In genomic region chr19:19211499-19212432, GRCh38 we compare ENCODE assay signal across 17 cellular contexts. TPM values are rescaled to one million over a fixed set of nuclear protein-coding genes. Genes with fewer than 3 reads are reported as not detected.
A peak's percentile ranks its signal among the peaks of the same experiment; 100 is the strongest.
DNase-seq lines count a peak whose midpoint lies in the region; ATAC-seq, FAIRE-seq and TF ChIP-seq lines count a peak whose summit lies in the region.
"Had no signal": no experiment of that assay in that cellular context is flagged by ENCODE, and none has a peak within 500 bp of the region (broad histone marks: within the 10 kb centered on the region; RNA-seq: fewer than 3 reads in every experiment).

NCAN (plus strand) TSS chr19:19211958; CDS start chr19:19216954, 4,996 bp downstream.

- no peak for TF ChIP-seq CTCF in WTC11 (IDR thresholded peaks at IDR 0.05)

- H3K9ac ChIP-seq in HUES6 (ENCODE audit: low read length) = no peak within 1 kb of the TSS
- peak within 1 kb of the TSS; percentile 27; the same call in 1 of the 2 replicates for H3K9ac ChIP-seq in iPS-20b (ENCODE audit: low read depth, low read length)
- H3K9ac ChIP-seq: GM23248 had no signal

- H3K27ac Mint-ChIP-seq in WTC11 = no peak within 1 kb of the TSS
- H3K27ac Mint-ChIP-seq in activated T-cell treated with anti-CD3 and anti-CD28 coated beads, Interleukin-2, amount 50 U/mL, for 72 hours = no peak within 1 kb of the TSS
- H3K27ac Mint-ChIP-seq: B cell had no signal

- peak within 1 kb of the TSS; percentile 70 for H3K4me3 Mint-ChIP-seq in WTC11
- H3K4me3 Mint-ChIP-seq in activated T-cell treated with anti-CD3 and anti-CD28 coated beads, Interleukin-2, amount 50 U/mL, for 72 hours = no peak within 1 kb of the TSS
- H3K4me3 Mint-ChIP-seq: B cell had no signal

- peaks cover 14% of the 10 kb centered on the region for H3K4me1 Mint-ChIP-seq in WTC11
- H3K4me1 Mint-ChIP-seq in activated T-cell treated with anti-CD3 and anti-CD28 coated beads, Interleukin-2, amount 50 U/mL, for 72 hours (ENCODE audit: low read depth) = peaks cover 24% of the 10 kb centered on the region

- no peaks in the 10 kb centered on the region for H3K36me3 Mint-ChIP-seq in WTC11
- H3K36me3 Mint-ChIP-seq in activated T-cell treated with anti-CD3 and anti-CD28 coated beads, Interleukin-2, amount 50 U/mL, for 72 hours (ENCODE audit: insufficient read depth in 2 of 2) = no peaks in the 10 kb centered on the region

- H3K36me3 ChIP-seq in HUES6 (ENCODE audit: control insufficient read depth, insufficient read depth, low read length) = no peaks in the 10 kb centered on the region
- H3K36me3 ChIP-seq in iPS-20b (ENCODE audit: insufficient read depth, low read depth, low read length) = no peaks in the 10 kb centered on the region
- H3K36me3 ChIP-seq: gastroesophageal sphincter, left lung had no signal

- H3K4me3 ChIP-seq in HUES6 (ENCODE audit: low read depth, low read length) (peak within 1 kb of the TSS; percentile 71), iPS-20b (ENCODE audit: low read length) (peak within 1 kb of the TSS; percentile 73)
- H3K4me3 ChIP-seq: gastroesophageal sphincter, GM23248, left lung had no signal

- peaks cover 85% of the 10 kb centered on the region for H3K27me3 Mint-ChIP-seq in WTC11 (ENCODE audit: low read depth)
- peaks cover 45% of the 10 kb centered on the region for H3K27me3 Mint-ChIP-seq in activated T-cell treated with anti-CD3 and anti-CD28 coated beads, Interleukin-2, amount 50 U/mL, for 72 hours (ENCODE audit: low read depth)

- H3K4me1 ChIP-seq in HUES6 (ENCODE audit: control insufficient read depth, insufficient read depth, low read length) (0 out of 2 replicates have a peak, but pooled peaks cover 7% of the 10 kb centered on the region), iPS-20b (ENCODE audit: insufficient read depth, low read length) (no peaks in the 10 kb centered on the region)
- H3K4me1 ChIP-seq: gastroesophageal sphincter, left lung had no signal

- peak; percentile 80 for ATAC-seq in WTC11
- ATAC-seq in activated T-cell treated with anti-CD3 and anti-CD28 coated beads, Interleukin-2, amount 50 U/mL, for 72 hours (replicated peaks in 1 of 2) = no peak
- no peak for ATAC-seq in HG02610 (IDR thresholded peaks at IDR 0.05; ENCODE audit: unreplicated experiment)
- ATAC-seq in HG02852 (IDR thresholded peaks at IDR 0.05; ENCODE audit: unreplicated experiment) = no peak
- ATAC-seq: gastroesophageal sphincter, left lung had no signal

- H3K27me3 ChIP-seq in HUES6 (ENCODE audit: control insufficient read depth, insufficient read depth, low read length) (peaks cover 88% of the 10 kb centered on the region), iPS-20b (ENCODE audit: insufficient read depth, low read length) (peaks cover 84% of the 10 kb centered on the region)

- FAIRE-seq in urothelium cell line (lab: Jason Lieb, UNC) = no peak
- FAIRE-seq: G401.6 had no signal

- no peak within 1 kb of the TSS for H3K27ac ChIP-seq in HUES6 (ENCODE audit: low read depth, low read length)
- H3K27ac ChIP-seq in iPS-20b (ENCODE audit: low read length) = no peak within 1 kb of the TSS
- H3K27ac ChIP-seq: gastroesophageal sphincter, GM23248, left lung had no signal

- CTCF ChIA-PET in WTC11 (lab: Charles Lee) = interaction anchor here (0.7 to 1.5 kb wide), 4 partner anchors 9 to 96 kb away, joined by 3 to 5 read pairs (median 4); partner anchors contain the start of gene NR2C2AP

- POLR2A ChIA-PET in WTC11 (lab: Charles Lee) = interaction anchor here (0.9 kb wide), 1 partner anchor 86 kb away, joined by 3 read pairs; no protein-coding TSS in a partner anchor

- DNase-seq in COR-L47 (lab: John Stamatoyannopoulos, UW) = peak; percentile 8
- peak; percentile 65 for DNase-seq in WTC11 (ENCODE audit: low spot score)
- no peak for DNase-seq in activated T-cell treated with anti-CD3 and anti-CD28 coated beads, Interleukin-2, amount 50 U/mL, for 72 hours
- no peak for DNase-seq in urothelium cell line (ENCODE audit: low spot score)
- DNase-seq: activated CD4-positive, alpha-beta T cell treated with anti-CD3 and anti-CD28 coated beads, Interleukin-2, amount 50 U/mL, for 48 hours; GM23248; stimulated activated naive CD4-positive, alpha-beta T cell; T1000 had no signal

- H3K9me3 ChIP-seq in HUES6 (ENCODE audit: control insufficient read depth, insufficient read depth, low read depth, low read length) = no peaks in the 10 kb centered on the region
- no peaks in the 10 kb centered on the region for H3K9me3 ChIP-seq in iPS-20b (ENCODE audit: insufficient read depth, low read depth, low read length)
- H3K9me3 ChIP-seq: left lung had no signal

- peaks cover 7% of the 10 kb centered on the region; the same call in 1 of the 2 replicates for H3K9me3 Mint-ChIP-seq in WTC11
- peaks cover 0 to 6% of the 10 kb centered on the region in 2 donors for H3K9me3 Mint-ChIP-seq in activated T-cell treated with anti-CD3 and anti-CD28 coated beads, Interleukin-2, amount 50 U/mL, for 72 hours

TF ChIP-seq in WTC11, 78 proteins besides CTCF, POLR2A, EP300 and RAD21 (continues in another document):
- TF ChIP-seq, protein P1, sequence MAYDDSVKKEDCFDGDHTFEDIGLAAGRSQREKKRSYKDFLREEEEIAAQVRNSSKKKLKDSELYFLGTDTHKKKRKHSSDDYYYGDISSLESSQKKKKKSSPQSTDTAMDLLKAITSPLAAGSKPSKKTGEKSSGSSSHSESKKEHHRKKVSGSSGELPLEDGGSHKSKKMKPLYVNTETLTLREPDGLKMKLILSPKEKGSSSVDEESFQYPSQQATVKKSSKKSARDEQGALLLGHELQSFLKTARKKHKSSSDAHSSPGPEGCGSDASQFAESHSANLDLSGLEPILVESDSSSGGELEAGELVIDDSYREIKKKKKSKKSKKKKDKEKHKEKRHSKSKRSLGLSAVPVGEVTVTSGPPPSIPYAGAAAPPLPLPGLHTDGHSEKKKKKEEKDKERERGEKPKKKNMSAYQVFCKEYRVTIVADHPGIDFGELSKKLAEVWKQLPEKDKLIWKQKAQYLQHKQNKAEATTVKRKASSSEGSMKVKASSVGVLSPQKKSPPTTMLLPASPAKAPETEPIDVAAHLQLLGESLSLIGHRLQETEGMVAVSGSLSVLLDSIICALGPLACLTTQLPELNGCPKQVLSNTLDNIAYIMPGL (CRISPR knock-in tag; IDR thresholded peaks at IDR 0.05) = 0 out of 2 replicates have a peak, but pooled peaks have one; percentile 21
- TF ChIP-seq ESRRA (CRISPR knock-in tag; IDR thresholded peaks at IDR 0.05; ENCODE audit: borderline replicate concordance) = peak; percentile 92; the same call in 1 of the 2 replicates
- no peak for TF ChIP-seq CREB1 (CRISPR knock-in tag; IDR thresholded peaks at IDR 0.05)
- TF ChIP-seq, protein P2, sequence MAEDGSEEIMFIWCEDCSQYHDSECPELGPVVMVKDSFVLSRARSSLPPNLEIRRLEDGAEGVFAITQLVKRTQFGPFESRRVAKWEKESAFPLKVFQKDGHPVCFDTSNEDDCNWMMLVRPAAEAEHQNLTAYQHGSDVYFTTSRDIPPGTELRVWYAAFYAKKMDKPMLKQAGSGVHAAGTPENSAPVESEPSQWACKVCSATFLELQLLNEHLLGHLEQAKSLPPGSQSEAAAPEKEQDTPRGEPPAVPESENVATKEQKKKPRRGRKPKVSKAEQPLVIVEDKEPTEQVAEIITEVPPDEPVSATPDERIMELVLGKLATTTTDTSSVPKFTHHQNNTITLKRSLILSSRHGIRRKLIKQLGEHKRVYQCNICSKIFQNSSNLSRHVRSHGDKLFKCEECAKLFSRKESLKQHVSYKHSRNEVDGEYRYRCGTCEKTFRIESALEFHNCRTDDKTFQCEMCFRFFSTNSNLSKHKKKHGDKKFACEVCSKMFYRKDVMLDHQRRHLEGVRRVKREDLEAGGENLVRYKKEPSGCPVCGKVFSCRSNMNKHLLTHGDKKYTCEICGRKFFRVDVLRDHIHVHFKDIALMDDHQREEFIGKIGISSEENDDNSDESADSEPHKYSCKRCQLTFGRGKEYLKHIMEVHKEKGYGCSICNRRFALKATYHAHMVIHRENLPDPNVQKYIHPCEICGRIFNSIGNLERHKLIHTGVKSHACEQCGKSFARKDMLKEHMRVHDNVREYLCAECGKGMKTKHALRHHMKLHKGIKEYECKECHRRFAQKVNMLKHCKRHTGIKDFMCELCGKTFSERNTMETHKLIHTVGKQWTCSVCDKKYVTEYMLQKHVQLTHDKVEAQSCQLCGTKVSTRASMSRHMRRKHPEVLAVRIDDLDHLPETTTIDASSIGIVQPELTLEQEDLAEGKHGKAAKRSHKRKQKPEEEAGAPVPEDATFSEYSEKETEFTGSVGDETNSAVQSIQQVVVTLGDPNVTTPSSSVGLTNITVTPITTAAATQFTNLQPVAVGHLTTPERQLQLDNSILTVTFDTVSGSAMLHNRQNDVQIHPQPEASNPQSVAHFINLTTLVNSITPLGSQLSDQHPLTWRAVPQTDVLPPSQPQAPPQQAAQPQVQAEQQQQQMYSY (CRISPR knock-in tag; IDR thresholded peaks at IDR 0.05) = no peak
- 0 out of 2 replicates have a peak, but pooled peaks have one; percentile 8 for TF ChIP-seq NFYB (CRISPR knock-in tag; conservative IDR thresholded peaks at IDR 0.05; ENCODE audit: low read depth)
- TF ChIP-seq OVOL2 (CRISPR knock-in tag; IDR thresholded peaks at IDR 0.05; ENCODE audit: borderline replicate concordance) = no peak
- TF ChIP-seq ZNF416 (CRISPR knock-in tag; IDR thresholded peaks at IDR 0.05) = no peak
- TF ChIP-seq JUN (CRISPR knock-in tag; IDR thresholded peaks at IDR 0.05) = no peak
- TF ChIP-seq, protein P3, sequence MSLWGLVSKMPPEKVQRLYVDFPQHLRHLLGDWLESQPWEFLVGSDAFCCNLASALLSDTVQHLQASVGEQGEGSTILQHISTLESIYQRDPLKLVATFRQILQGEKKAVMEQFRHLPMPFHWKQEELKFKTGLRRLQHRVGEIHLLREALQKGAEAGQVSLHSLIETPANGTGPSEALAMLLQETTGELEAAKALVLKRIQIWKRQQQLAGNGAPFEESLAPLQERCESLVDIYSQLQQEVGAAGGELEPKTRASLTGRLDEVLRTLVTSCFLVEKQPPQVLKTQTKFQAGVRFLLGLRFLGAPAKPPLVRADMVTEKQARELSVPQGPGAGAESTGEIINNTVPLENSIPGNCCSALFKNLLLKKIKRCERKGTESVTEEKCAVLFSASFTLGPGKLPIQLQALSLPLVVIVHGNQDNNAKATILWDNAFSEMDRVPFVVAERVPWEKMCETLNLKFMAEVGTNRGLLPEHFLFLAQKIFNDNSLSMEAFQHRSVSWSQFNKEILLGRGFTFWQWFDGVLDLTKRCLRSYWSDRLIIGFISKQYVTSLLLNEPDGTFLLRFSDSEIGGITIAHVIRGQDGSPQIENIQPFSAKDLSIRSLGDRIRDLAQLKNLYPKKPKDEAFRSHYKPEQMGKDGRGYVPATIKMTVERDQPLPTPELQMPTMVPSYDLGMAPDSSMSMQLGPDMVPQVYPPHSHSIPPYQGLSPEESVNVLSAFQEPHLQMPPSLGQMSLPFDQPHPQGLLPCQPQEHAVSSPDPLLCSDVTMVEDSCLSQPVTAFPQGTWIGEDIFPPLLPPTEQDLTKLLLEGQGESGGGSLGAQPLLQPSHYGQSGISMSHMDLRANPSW (CRISPR knock-in tag; conservative IDR thresholded peaks at IDR 0.05; ENCODE audit: low read depth) = no peak

RNA-seq across cellular contexts. Expression of gene NCAN, which starts in this region (rescaled TPM):
- total RNA-seq in WTC11 (2021) = 1.9 to 3.0 TPM (median 2.5 TPM) in 3 replicates
- under 1 TPM in 1 of 2 donors, not detected in 1; 0.14 TPM for total RNA-seq in activated T-cell treated with anti-CD3 and anti-CD28 coated beads, Interleukin-2, amount 50 U/mL, for 72 hours
- total RNA-seq: B cell, GM23248, left lung, M059J had no signal

Comparison
In these comparisons a context has a peak if more than half of its experiments do, and no peak if none do; other contexts are left out.
1. DNase-seq: peak in COR-L47 (single experiment) and WTC11 (single experiment); none in activated T-cell treated with anti-CD3 and anti-CD28 coated beads, Interleukin-2, amount 50 U/mL, for 72 hours (0 of 2) and urothelium cell line (single experiment).